14 cellular contexts compared by ENCODE assay signal in genomic region chr5:125034331-125034730, GRCh38.
"Had no signal": no experiment of that assay in that cellular context is flagged by ENCODE, and none has a peak within 500 bp of the region (broad histone marks: within the 10 kb centered on the region; RNA-seq: fewer than 3 reads in every experiment).

No MANE protein-coding gene starts in this region.

- H3K4me1 ChIP-seq: prostate gland had no signal

- H3K27ac ChIP-seq: dorsolateral prefrontal cortex, prostate gland, skin epidermis, thoracic aorta had no signal

- H3K27me3 ChIP-seq: dorsolateral prefrontal cortex had no signal

- H3K4me3 ChIP-seq: dorsolateral prefrontal cortex, lung, prostate gland, skin epidermis, thoracic aorta had no signal

- H3K9me3 ChIP-seq: prostate gland, thoracic aorta had no signal

- H3K36me3 ChIP-seq: prostate gland, thoracic aorta had no signal

- DNase-seq: activated B cell treated with CpG ODN at 0.5 μM for 24 hours; activated CD4-positive, alpha-beta memory T cell treated with anti-CD3 and anti-CD28 coated beads for 36 hours; activated CD4-positive, alpha-beta T cell treated with anti-CD3 and anti-CD28 coated beads for 4 hours; activated T-cell treated with anti-CD3 and anti-CD28 coated beads for 4 hours; amygdala; dorsolateral prefrontal cortex; left cardiac atrium; midbrain; right cardiac atrium; stimulated activated CD4-positive, alpha-beta T cell treated with anti-CD3 and anti-CD28 coated beads, Interleukin-4, amount 100 ng/mL, for 1 hour had no signal

- ATAC-seq: left cardiac atrium had no signal
